In the genomic region with DNA sequence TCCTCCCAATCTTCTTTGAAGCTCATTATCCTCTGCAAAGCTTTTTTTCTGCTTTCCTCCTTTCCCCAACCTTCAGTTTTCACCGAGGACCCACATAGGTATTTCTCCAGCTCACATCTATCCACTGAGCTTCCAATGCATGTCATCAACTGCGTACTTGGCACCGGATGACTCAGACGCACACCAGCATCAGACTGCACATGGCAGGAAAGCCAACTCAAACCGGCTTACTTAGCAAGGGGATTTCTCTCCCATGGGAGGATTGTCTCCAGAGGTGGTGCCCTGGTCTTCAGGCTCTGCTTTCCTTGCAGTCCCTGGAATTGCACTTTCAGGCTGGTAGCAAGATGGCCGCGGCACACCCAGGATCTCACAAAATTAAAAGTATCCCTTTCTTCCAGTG, we compare ENCODE assay signal across 8 cellular contexts. TPM values are rescaled to one million over a fixed set of nuclear protein-coding genes. Genes with fewer than 3 reads are reported as not detected.
DNase-seq lines count a peak whose midpoint lies in the region; ATAC-seq lines count a peak whose summit lies in the region.

No MANE protein-coding gene starts in this region.

- intact Hi-C loops in naive thymus-derived CD4-positive, alpha-beta T cell (cut with micrococcal nuclease), result loop anchor here in 1 of 2 donors (5.0 kb wide), 1 partner anchor 132 kb away; no protein-coding TSS in a partner anchor

- CTCF ChIA-PET in naive thymus-derived CD4-positive, alpha-beta T cell (lab: Charles Lee), result interaction anchor here (0.6 to 1.3 kb wide), 3 partner anchors 29 to 88 kb away, joined by 3 to 6 read pairs (median 5); no protein-coding TSS in a partner anchor

- H3K36me3 ChIP-seq in NT2/D1 (ENCODE audit: insufficient read depth, insufficient read length, low read length), result no peaks in the 10 kb centered on the region
- no peaks in the 10 kb centered on the region for H3K36me3 ChIP-seq in naive thymus-derived CD4-positive, alpha-beta T cell (ENCODE audit: control insufficient read depth in 2 of 3, insufficient read depth in 3 of 3, low read length in 3 of 3)

- H3K27ac Mint-ChIP-seq in naive thymus-derived CD4-positive, alpha-beta T cell, result peak overlapping the region; percentile 84 to 98 (median 92)

- DNase-seq in ACHN (peak; percentile 78), NT2/D1 (ENCODE audit: low read depth, low spot score) (no peak), NCI-H1930 (lab: John Stamatoyannopoulos, UW) (no peak), NCI-H2227 (lab: John Stamatoyannopoulos, UW; ENCODE audit: unreplicated experiment) (no peak), amniotic stem cell (lab: John Stamatoyannopoulos, UW) (no peak)
- DNase-seq in naive thymus-derived CD4-positive, alpha-beta T cell, result peak in 3 of 9 donors; percentile 34 to 38 (median 35)

- peaks cover 8% of the 10 kb centered on the region for H3K4me1 ChIP-seq in NT2/D1 (ENCODE audit: insufficient read depth, insufficient read length)
- peaks cover 21 to 32% of the 10 kb centered on the region in 2 donors for H3K4me1 ChIP-seq in naive thymus-derived CD4-positive, alpha-beta T cell (ENCODE audit: control insufficient read depth in 2 of 2, insufficient read depth in 2 of 2, low read length in 2 of 2)

- peak overlapping the region; percentile 5 for H3K4me3 ChIP-seq in NT2/D1 (ENCODE audit: insufficient read length, low read depth)
- H3K4me3 ChIP-seq in naive thymus-derived CD4-positive, alpha-beta T cell (ENCODE audit: low read length), result peak overlapping the region; percentile 66

- peak overlapping the region; percentile 96 for H3K27ac ChIP-seq in cingulate gyrus (ENCODE audit: low read depth, low read length)
- peak overlapping the region; percentile 79 for H3K27ac ChIP-seq in naive thymus-derived CD4-positive, alpha-beta T cell (ENCODE audit: low read depth, low read length)

- H3K9ac ChIP-seq in NT2/D1 (ENCODE audit: insufficient read length, low read depth), result peak overlapping the region; percentile 87

- ATAC-seq in naive thymus-derived CD4-positive, alpha-beta T cell, result no peak
- no peak for ATAC-seq in HG02678 (IDR thresholded peaks at IDR 0.05; ENCODE audit: unreplicated experiment)

- POLR2A ChIA-PET in naive thymus-derived CD4-positive, alpha-beta T cell (lab: Charles Lee), result interaction anchor here (0.9 to 4.8 kb wide), 7 partner anchors 12 to 131 kb away, joined by 3 to 136 read pairs (median 6); a partner anchor contains a TSS

- no peaks in the 10 kb centered on the region for H3K9me3 ChIP-seq in NT2/D1 (ENCODE audit: insufficient read depth, low read length)
- H3K9me3 ChIP-seq in naive thymus-derived CD4-positive, alpha-beta T cell (ENCODE audit: control insufficient read depth in 2 of 3, low read length in 3 of 3), result no peaks in the 10 kb centered on the region

- H3K9me3 Mint-ChIP-seq in naive thymus-derived CD4-positive, alpha-beta T cell, result peaks cover 0 to 1% (median 0%) of the 10 kb centered on the region in 11 donors

- H3K27me3 Mint-ChIP-seq in naive thymus-derived CD4-positive, alpha-beta T cell, result no peaks in the 10 kb centered on the region

- H3K27me3 ChIP-seq in NT2/D1 (ENCODE audit: insufficient read depth, insufficient read length), result peaks cover 14% of the 10 kb centered on the region
- H3K27me3 ChIP-seq in naive thymus-derived CD4-positive, alpha-beta T cell (ENCODE audit: control insufficient read depth in 2 of 2, insufficient read depth in 2 of 2, low read length in 2 of 2), result no peaks in the 10 kb centered on the region

- H3K36me3 Mint-ChIP-seq in naive thymus-derived CD4-positive, alpha-beta T cell, result peaks cover 0 to 22% (median 5%) of the 10 kb centered on the region in 5 donors

- H3K4me1 Mint-ChIP-seq in naive thymus-derived CD4-positive, alpha-beta T cell, result peaks cover 27 to 47% (median 33%) of the 10 kb centered on the region in 7 donors

- peak overlapping the region; percentile 86 to 97 (median 94) for H3K4me3 Mint-ChIP-seq in naive thymus-derived CD4-positive, alpha-beta T cell

- in situ Hi-C loops in ACHN (cut with HindIII; ENCODE audit: low pct_ligation_motif_present, low pct_unique_long_range_greater_than_20kb, low sequenced_read_pairs), result no loop called here

RNA-seq across cellular contexts. Expression of a gene that starts 1.7 kb away (rescaled TPM):
- 100 to 1,000 TPM in 2 of 5 experiments, 10 to 100 TPM in 3; 42.9 to 122 (median 66.7) TPM for total RNA-seq in naive thymus-derived CD4-positive, alpha-beta T cell
- polyA plus RNA-seq in naive thymus-derived CD4-positive, alpha-beta T cell, result 100 to 1,000 TPM; 102 to 130 TPM
